29 cellular contexts compared by ENCODE assay signal in genomic region chr11:1530686-1531256, GRCh38. TPM values are rescaled to one million over a fixed set of nuclear protein-coding genes. Genes with fewer than 3 reads are reported as not detected.
A peak's percentile ranks its signal among the peaks of the same experiment; 100 is the strongest.
DNase-seq lines count a peak whose midpoint lies in the region; ATAC-seq, FAIRE-seq and TF ChIP-seq lines count a peak whose summit lies in the region.
"Had no signal": no experiment of that assay in that cellular context is flagged by ENCODE, and none has a peak within 500 bp of the region (broad histone marks: within the 10 kb centered on the region; RNA-seq: fewer than 3 reads in every experiment).

No MANE protein-coding gene starts in this region.

- ATAC-seq in heart left ventricle: no peak
- ATAC-seq: effector memory CD8-positive, alpha-beta T cell; GM23338; naive thymus-derived CD4-positive, alpha-beta T cell; Panc1 had no signal

- H3K4ac ChIP-seq in neuronal stem cell (ENCODE audit: low read length): no peak overlapping the region

- WGBS in heart left ventricle, 4 donors: 81 to 90% (median 84%) methylated on average over 12 to 15 of the region's 15 CpGs
- no CpG with 5 or more reads among the region's 15 CpGs for WGBS in neuronal stem cell (ENCODE audit: extremely low coverage in 2 of 2, insufficient read length in 2 of 2, insufficient replicate concordance in 1 of 2), 2 donors

- TF ChIP-seq CTCF in heart left ventricle (IDR thresholded peaks at IDR 0.05): no peak
- no peak for TF ChIP-seq CTCF in vagina (IDR thresholded peaks at IDR 0.05)
- TF ChIP-seq CTCF in GM10266 (IDR thresholded peaks at IDR 0.05; ENCODE audit: control insufficient read depth, insufficient read depth, low read depth, missing control alignments): no peak

- no peak overlapping the region for H3K14ac ChIP-seq in neuronal stem cell (ENCODE audit: low read length)

- H3K23ac ChIP-seq in neuronal stem cell (ENCODE audit: low read depth, low read length, poor library complexity): no peak overlapping the region

- peaks cover 14% of the 10 kb centered on the region for H3K79me1 ChIP-seq in neuronal stem cell (ENCODE audit: low read depth, low read length)

- peak overlapping the region; percentile 6 for H2BK5ac ChIP-seq in neuronal stem cell (ENCODE audit: low read length)

- H2BK120ac ChIP-seq in neuronal stem cell (ENCODE audit: low read depth, low read length): no peak overlapping the region

- no peak overlapping the region for H4K91ac ChIP-seq in neuronal stem cell (ENCODE audit: low read depth, low read length, poor library complexity)

- no peak overlapping the region for H2BK12ac ChIP-seq in neuronal stem cell (ENCODE audit: low read length)

- H4K8ac ChIP-seq in neuronal stem cell (ENCODE audit: low read depth, low read length): no peak overlapping the region

- no peak overlapping the region for H2AK5ac ChIP-seq in neuronal stem cell (ENCODE audit: low read depth, low read length)

- DNase-seq in heart left ventricle (peak in 1 of 5 donors; percentile 19), cardiac septum (ENCODE audit: low spot score) (no peak), epithelial cell of prostate (ENCODE audit: low read depth, low spot score) (no peak), neuronal stem cell (ENCODE audit: low spot score) (no peak), vagina (ENCODE audit: extremely low spot score in 2 of 2) (no peak), NCI-H1105 (lab: John Stamatoyannopoulos, UW) (no peak), H54 (ENCODE audit: insufficient read length, low spot score) (no peak), GM10266 (ENCODE audit: extremely low spot score) (no peak)
- DNase-seq: activated CD4-positive, alpha-beta T cell treated with anti-CD3 and anti-CD28 coated beads for 4 hours; activated CD8-positive, alpha-beta memory T cell treated with anti-CD3 and anti-CD28 coated beads, Interleukin-2, amount 50 U/mL, for 4 hours; activated effector memory CD4-positive, alpha-beta T cell treated with Interleukin-2 at 50 U/mL for 16 hours; brain microvascular endothelial cell; COR-L47; effector memory CD8-positive, alpha-beta T cell; GDM1; KG1; naive thymus-derived CD4-positive, alpha-beta T cell; NCI-H524; stimulated activated CD4-positive, alpha-beta T cell treated with anti-CD3 and anti-CD28 coated beads, Interleukin-12 subunit alpha, Interleukin-12 subunit beta, amount 100 ng/mL, for 4 hours; stimulated activated CD4-positive, alpha-beta T cell treated with anti-CD3 and anti-CD28 coated beads, Interleukin-4, amount 100 ng/mL, for 24 hours; stimulated activated naive CD4-positive, alpha-beta T cell had no signal

- H3K4me2 ChIP-seq in neuronal stem cell (ENCODE audit: insufficient read depth, low read length, poor library complexity, severe bottlenecking): no peak overlapping the region
- H3K4me2 ChIP-seq: BLaER1 treated with 17β-estradiol and CSF1 and Interleukin-3, amounts not matched to agents 10 nM and 100 nM; GM23338 had no signal

- H3K4me3 ChIP-seq in heart left ventricle (no peak overlapping the region), neuronal stem cell (ENCODE audit: low read length in 2 of 2) (peak overlapping the region in 1 of 2 donors; percentile 9), vagina (no peak overlapping the region)
- H3K4me3 ChIP-seq: BLaER1 treated with 17β-estradiol and CSF1 and Interleukin-3, amounts not matched to agents 10 nM and 100 nM; GM23338 had no signal

- intact Hi-C loops in heart left ventricle (cut with DNase I): no loop called here
- intact Hi-C loops in cardiac septum (cut with DNase I): no loop called here
- intact Hi-C loops in vagina (cut with DNase I): no loop called here

- H3K36me3 ChIP-seq in heart left ventricle (peaks cover 0 to 27% (median 4%) of the 10 kb centered on the region in 9 donors), neuronal stem cell (replicated peaks in 1 of 2; ENCODE audit: control insufficient read depth in 2 of 2, insufficient read depth in 2 of 2, low read length in 2 of 2) (no peaks in the 10 kb centered on the region), vagina (no peaks in the 10 kb centered on the region)
- H3K36me3 ChIP-seq: brain microvascular endothelial cell had no signal

- FAIRE-seq in H54 (lab: Jason Lieb, UNC): no peak
- FAIRE-seq: HTR-8/SVneo had no signal

- H3K9ac ChIP-seq in neuronal stem cell (ENCODE audit: low read depth, low read length, poor library complexity): no peak overlapping the region

- H3K4me1 ChIP-seq in heart left ventricle (peaks cover 21 to 98% (median 77%) of the 10 kb centered on the region in 12 donors), neuronal stem cell (ENCODE audit: control insufficient read depth in 2 of 2, insufficient read depth in 1 of 2, low read depth in 1 of 2, low read length in 2 of 2) (peaks cover 0 to 1% of the 10 kb centered on the region in 2 donors), vagina (peaks cover 90% of the 10 kb centered on the region)

- H3K9me3 ChIP-seq in heart left ventricle: no peaks in the 10 kb centered on the region
- H3K9me3 ChIP-seq in neuronal stem cell (replicated peaks in 1 of 2; ENCODE audit: control insufficient read depth in 2 of 2, insufficient read depth in 1 of 2, low read depth in 1 of 2, low read length in 2 of 2): no peaks in the 10 kb centered on the region
- no peaks in the 10 kb centered on the region for H3K9me3 ChIP-seq in vagina
- H3K9me3 ChIP-seq: BLaER1 treated with 17β-estradiol and CSF1 and Interleukin-3, amounts not matched to agents 10 nM and 100 nM had no signal

- no peak overlapping the region for H2AFZ ChIP-seq in neuronal stem cell (ENCODE audit: low read length)
- H2AFZ ChIP-seq: GM23338 had no signal

- no peak overlapping the region for H3K18ac ChIP-seq in neuronal stem cell (ENCODE audit: low read length)

- H3K27ac ChIP-seq in heart left ventricle (peak overlapping the region in 9 of 12 donors; percentile 71 to 87 (median 81)), epithelial cell of prostate (peak overlapping the region; percentile 78), neuronal stem cell (replicated peaks; ENCODE audit: low read length) (no peak overlapping the region), vagina (peak overlapping the region; percentile 38)
- H3K27ac ChIP-seq: BLaER1 treated with 17β-estradiol and CSF1 and Interleukin-3, amounts not matched to agents 10 nM and 100 nM; brain microvascular endothelial cell had no signal

- no peaks in the 10 kb centered on the region for H3K27me3 ChIP-seq in heart left ventricle
- no peaks in the 10 kb centered on the region for H3K27me3 ChIP-seq in neuronal stem cell (ENCODE audit: control insufficient read depth in 3 of 3, insufficient read depth in 3 of 3, low read depth in 1 of 3, low read length in 3 of 3)
- no peaks in the 10 kb centered on the region for H3K27me3 ChIP-seq in vagina
- H3K27me3 ChIP-seq: BLaER1 treated with 17β-estradiol and CSF1 and Interleukin-3, amounts not matched to agents 10 nM and 100 nM; brain microvascular endothelial cell had no signal

- no peak overlapping the region for H2BK15ac ChIP-seq in neuronal stem cell (ENCODE audit: low read length)

- TF ChIP-seq POLR2A in heart left ventricle (IDR thresholded peaks at IDR 0.05) (no peak), vagina (IDR thresholded peaks at IDR 0.05) (no peak), H54 (IDR thresholded peaks at IDR 0.05; ENCODE audit: low read depth, low read length) (no peak)

RNA-seq across cellular contexts. Expression of gene DUSP8, which starts 41.3 kb away (rescaled TPM):
- 10 to 100 TPM in 8 of 9 donors, 1 to 10 TPM in 1; 9.8 to 29.9 (median 17.1) TPM for total RNA-seq in heart left ventricle
- polyA plus RNA-seq in heart left ventricle: 10 to 100 TPM; 10.9 to 12.8 TPM
- total RNA-seq in cardiac septum: 36.9 TPM
- 5.8 TPM for polyA plus RNA-seq in neuronal stem cell (2013, experiment 1 of 2)
- 6.1 TPM for polyA plus RNA-seq in neuronal stem cell (2013, experiment 2 of 2)
- 2.9 TPM for total RNA-seq in vagina

RNA-seq across cellular contexts. Expression of gene MOB2, which starts 44.2 kb away (rescaled TPM):
- total RNA-seq in heart left ventricle: 10 to 100 TPM; 35.5 to 53.7 (median 44.7) TPM
- 10 to 100 TPM; 27.4 to 61.1 TPM for polyA plus RNA-seq in heart left ventricle
- 48.5 TPM for total RNA-seq in cardiac septum
- 11.1 TPM for polyA plus RNA-seq in neuronal stem cell (2013, experiment 1 of 2)
- polyA plus RNA-seq in neuronal stem cell (2013, experiment 2 of 2): 11.5 TPM
- total RNA-seq in vagina: 34.1 TPM

RNA-seq across cellular contexts. Expression of gene KRTAP5-1, which starts 54.3 kb away (rescaled TPM):
- total RNA-seq in heart left ventricle: not detected
- not detected for polyA plus RNA-seq in heart left ventricle
- total RNA-seq in cardiac septum: not detected
- polyA plus RNA-seq in neuronal stem cell (2013, experiment 1 of 2): not detected
- not detected for polyA plus RNA-seq in neuronal stem cell (2013, experiment 2 of 2)
- not detected for total RNA-seq in vagina
- total RNA-seq: GM23338; naive thymus-derived CD4-positive, alpha-beta T cell; osteoblast; renal cortical epithelial cell; SK-MEL-5 had no signal
- polyA plus RNA-seq: GM23338; naive thymus-derived CD4-positive, alpha-beta T cell; thymus had no signal
